ENCODE assay signal across 17 cellular contexts in the genomic region with DNA sequence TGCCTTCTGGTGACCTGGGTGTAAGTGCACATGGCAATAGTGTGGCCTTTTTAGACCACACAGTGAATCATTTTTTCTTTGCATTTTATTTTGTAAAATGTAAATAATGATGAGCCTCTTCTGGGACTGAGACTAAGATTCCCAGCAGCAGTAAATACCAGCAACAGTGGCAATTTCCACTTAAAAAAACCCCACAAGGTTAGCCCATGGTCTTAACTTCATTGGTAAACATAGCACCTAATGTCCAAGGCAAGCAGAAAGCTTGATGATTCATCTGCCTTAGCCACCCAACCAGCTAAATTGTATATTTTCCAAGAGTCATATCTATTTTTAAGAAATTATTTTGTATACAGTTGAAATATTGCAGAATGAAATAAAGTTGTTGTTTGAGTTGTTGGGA.
DNase-seq lines count a peak whose midpoint lies in the region; ATAC-seq, FAIRE-seq and TF ChIP-seq lines count a peak whose summit lies in the region.
"Had no signal": no experiment of that assay in that cellular context is flagged by ENCODE, and none has a peak within 500 bp of the region (broad histone marks: within the 10 kb centered on the region; RNA-seq: fewer than 3 reads in every experiment).

No MANE protein-coding gene starts in this region.

- no peak for TF ChIP-seq EP300 in A549 (IDR thresholded peaks at IDR 0.05)

- TF ChIP-seq POLR2A in A549 (IDR thresholded peaks at IDR 0.05; ENCODE audit: low read length) = no peak

- no peaks in the 10 kb centered on the region for H3K9me3 ChIP-seq in A549
- H3K9me3 ChIP-seq in PC-3 (ENCODE audit: low read length) = no peaks in the 10 kb centered on the region
- H3K9me3 ChIP-seq: BLaER1 treated with 17β-estradiol and CSF1 and Interleukin-3, amounts not matched to agents 10 nM and 100 nM had no signal

- no peak overlapping the region for H2AFZ ChIP-seq in PC-3 (ENCODE audit: low read length)

- H3K27ac ChIP-seq in A549 = peak overlapping the region; percentile 6 to 45; a peak in 3 of 6 replicates
- H3K27ac ChIP-seq in PC-3 (ENCODE audit: low read length) = peak overlapping the region; percentile 14
- H3K27ac ChIP-seq: BLaER1 treated with 17β-estradiol and CSF1 and Interleukin-3, amounts not matched to agents 10 nM and 100 nM had no signal

- CTCF ChIA-PET in A549 (lab: Yijun Ruan, JAX) = no interaction called here
- CTCF ChIA-PET in PC-3 (lab: Charles Lee) = interaction anchor here (0.7 kb wide), 1 partner anchor 9 kb away, joined by 6 read pairs; no protein-coding TSS in a partner anchor

- H3K4me1 ChIP-seq in A549 = peaks cover 14% of the 10 kb centered on the region
- peaks cover 12% of the 10 kb centered on the region for H3K4me1 ChIP-seq in PC-3 (ENCODE audit: insufficient read depth, low read length)
- H3K4me1 ChIP-seq: BLaER1 treated with 17β-estradiol and CSF1 and Interleukin-3, amounts not matched to agents 10 nM and 100 nM had no signal

- DNase-seq in A549 (ENCODE audit: low read depth in 1 of 2, low spot score in 1 of 2) = peak in 1 of 2 experiments; percentile 48
- peak; percentile 68 for DNase-seq in PC-3
- peak; percentile 18 for DNase-seq in fibroblast of mammary gland (ENCODE audit: low read depth)
- DNase-seq in renal cortical epithelial cell (ENCODE audit: low read depth) = peak; percentile 55
- DNase-seq in activated CD8-positive, alpha-beta memory T cell treated with anti-CD3 and anti-CD28 coated beads for 24 hours = no peak
- DNase-seq in NOMO-1 (lab: John Stamatoyannopoulos, UW; ENCODE audit: unreplicated experiment in 2 of 2) = no peak
- DNase-seq: 8988T; Calu3; CD8-positive, alpha-beta T cell; GOT3; H7; IMR-90 had no signal

- H3K4me3 ChIP-seq in A549 = no peak overlapping the region
- H3K4me3 ChIP-seq in PC-3 (ENCODE audit: low read length) = no peak overlapping the region
- no peak overlapping the region for H3K4me3 ChIP-seq in fibroblast of mammary gland (ENCODE audit: control insufficient read depth, low read depth, low read length)
- H3K4me3 ChIP-seq: BLaER1 treated with 17β-estradiol and CSF1 and Interleukin-3, amounts not matched to agents 10 nM and 100 nM had no signal

- no peak for TF ChIP-seq RAD21 in A549 (conservative IDR thresholded peaks at IDR 0.05 in 1 of 2, IDR thresholded peaks at IDR 0.05 in 1 of 2)

- H3K36me3 ChIP-seq in PC-3 (ENCODE audit: low read depth, low read length) = no peaks in the 10 kb centered on the region
- H3K36me3 ChIP-seq: BLaER1 treated with 17β-estradiol and CSF1 and Interleukin-3, amounts not matched to agents 10 nM and 100 nM had no signal

- no peaks in the 10 kb centered on the region for H3K9me2 ChIP-seq in PC-3 (replicated peaks; ENCODE audit: low read length)

- intact Hi-C loops in PC-3 (cut with micrococcal nuclease) = no loop called here

- BruUV-seq in PC-3 (replicated peaks; lab: Mats Ljungman, UMichigan) = no TSS peak

- H3F3A ChIP-seq in PC-3 (ENCODE audit: low read length, unreplicated experiment) = no peaks in the 10 kb centered on the region

- no peak; a peak in 1 of 6 replicates for ATAC-seq in A549
- ATAC-seq in PC-3 = peak; percentile 82
- no peak for ATAC-seq in GM18498 (IDR thresholded peaks at IDR 0.05; ENCODE audit: unreplicated experiment)
- ATAC-seq: CD8-positive, alpha-beta T cell had no signal

- peak overlapping the region; percentile 33 for H3K4me2 ChIP-seq in A549
- no peak overlapping the region for H3K4me2 ChIP-seq in PC-3 (ENCODE audit: low read length)
- H3K4me2 ChIP-seq: BLaER1 treated with 17β-estradiol and CSF1 and Interleukin-3, amounts not matched to agents 10 nM and 100 nM had no signal

- TF ChIP-seq CTCF in A549 (IDR thresholded peaks at IDR 0.05) (no peak), PC-3 (conservative IDR thresholded peaks at IDR 0.05; ENCODE audit: low read depth, low read length) (no peak), fibroblast of mammary gland (conservative IDR thresholded peaks at IDR 0.05; ENCODE audit: control insufficient read depth, insufficient read depth, low read depth, low read length) (no peak)

- H3K79me2 ChIP-seq in PC-3 (ENCODE audit: low read length) = no peaks in the 10 kb centered on the region

- H3K9ac ChIP-seq in PC-3 (ENCODE audit: low read length) = no peak overlapping the region
- H3K9ac ChIP-seq: BLaER1 treated with 17β-estradiol and CSF1 and Interleukin-3, amounts not matched to agents 10 nM and 100 nM had no signal

- POLR2A ChIA-PET in A549 (lab: Yijun Ruan, JAX) = no interaction called here
- POLR2A ChIA-PET in PC-3 (lab: Charles Lee; ENCODE audit: unreplicated experiment) = interaction anchor here (0.5 kb wide), 1 partner anchor 60 kb away, joined by 3 read pairs; no protein-coding TSS in a partner anchor

- FAIRE-seq in A549 (lab: Jason Lieb, UNC) = no peak
- FAIRE-seq: G401.6, GM12891, GM18507 had no signal

- no peaks in the 10 kb centered on the region for H4K20me1 ChIP-seq in PC-3 (ENCODE audit: low read length)
- H4K20me1 ChIP-seq: BLaER1 treated with 17β-estradiol and CSF1 and Interleukin-3, amounts not matched to agents 10 nM and 100 nM had no signal

- H3K27me3 ChIP-seq in PC-3 (ENCODE audit: low read length) = no peaks in the 10 kb centered on the region
- H3K27me3 ChIP-seq: BLaER1 treated with 17β-estradiol and CSF1 and Interleukin-3, amounts not matched to agents 10 nM and 100 nM had no signal

TF ChIP-seq in A549, 52 proteins besides CTCF, POLR2A, EP300 and RAD21:
- TF ChIP-seq CHD2 (IDR thresholded peaks at IDR 0.05; ENCODE audit: low read length, partially characterized antibody) (no peak), HOXB5 (CRISPR knock-in tag; IDR thresholded peaks at IDR 0.05) (no peak), JUNB (IDR thresholded peaks at IDR 0.05) (no peak), HDAC2 (IDR thresholded peaks at IDR 0.05) (no peak), CHD4 (IDR thresholded peaks at IDR 0.05; ENCODE audit: borderline replicate concordance) (no peak), FOSL2 (IDR thresholded peaks at IDR 0.05) (no peak), FOSL2 (CRISPR knock-in tag; IDR thresholded peaks at IDR 0.05) (peak; percentile 12; the same call in 1 of the 2 replicates), GATA3 (IDR thresholded peaks at IDR 0.05; ENCODE audit: borderline replicate concordance) (peak; percentile 31; the same call in 1 of the 2 replicates)
- TF ChIP-seq, protein P1, sequence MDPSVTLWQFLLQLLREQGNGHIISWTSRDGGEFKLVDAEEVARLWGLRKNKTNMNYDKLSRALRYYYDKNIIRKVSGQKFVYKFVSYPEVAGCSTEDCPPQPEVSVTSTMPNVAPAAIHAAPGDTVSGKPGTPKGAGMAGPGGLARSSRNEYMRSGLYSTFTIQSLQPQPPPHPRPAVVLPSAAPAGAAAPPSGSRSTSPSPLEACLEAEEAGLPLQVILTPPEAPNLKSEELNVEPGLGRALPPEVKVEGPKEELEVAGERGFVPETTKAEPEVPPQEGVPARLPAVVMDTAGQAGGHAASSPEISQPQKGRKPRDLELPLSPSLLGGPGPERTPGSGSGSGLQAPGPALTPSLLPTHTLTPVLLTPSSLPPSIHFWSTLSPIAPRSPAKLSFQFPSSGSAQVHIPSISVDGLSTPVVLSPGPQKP (IDR thresholded peaks at IDR 0.05; ENCODE audit: low read depth, low read length) = no peak
- TF ChIP-seq, protein P2, sequence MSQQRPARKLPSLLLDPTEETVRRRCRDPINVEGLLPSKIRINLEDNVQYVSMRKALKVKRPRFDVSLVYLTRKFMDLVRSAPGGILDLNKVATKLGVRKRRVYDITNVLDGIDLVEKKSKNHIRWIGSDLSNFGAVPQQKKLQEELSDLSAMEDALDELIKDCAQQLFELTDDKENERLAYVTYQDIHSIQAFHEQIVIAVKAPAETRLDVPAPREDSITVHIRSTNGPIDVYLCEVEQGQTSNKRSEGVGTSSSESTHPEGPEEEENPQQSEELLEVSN (IDR thresholded peaks at IDR 0.05; ENCODE audit: borderline replicate concordance, low read depth) = no peak
- TF ChIP-seq, protein P3, sequence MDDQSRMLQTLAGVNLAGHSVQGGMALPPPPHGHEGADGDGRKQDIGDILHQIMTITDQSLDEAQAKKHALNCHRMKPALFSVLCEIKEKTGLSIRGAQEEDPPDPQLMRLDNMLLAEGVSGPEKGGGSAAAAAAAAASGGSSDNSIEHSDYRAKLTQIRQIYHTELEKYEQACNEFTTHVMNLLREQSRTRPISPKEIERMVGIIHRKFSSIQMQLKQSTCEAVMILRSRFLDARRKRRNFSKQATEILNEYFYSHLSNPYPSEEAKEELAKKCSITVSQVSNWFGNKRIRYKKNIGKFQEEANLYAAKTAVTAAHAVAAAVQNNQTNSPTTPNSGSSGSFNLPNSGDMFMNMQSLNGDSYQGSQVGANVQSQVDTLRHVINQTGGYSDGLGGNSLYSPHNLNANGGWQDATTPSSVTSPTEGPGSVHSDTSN (IDR thresholded peaks at IDR 0.05) = no peak

Comparison
In these comparisons a context has a peak if more than half of its experiments do, and no peak if none do; other contexts are left out.
1. DNase-seq: peak in PC-3 (single experiment), fibroblast of mammary gland (single experiment) and renal cortical epithelial cell (single experiment); none in activated CD8-positive, alpha-beta memory T cell treated with anti-CD3 and anti-CD28 coated beads for 24 hours (single experiment) and NOMO-1 (0 of 2).